In the genomic region with DNA sequence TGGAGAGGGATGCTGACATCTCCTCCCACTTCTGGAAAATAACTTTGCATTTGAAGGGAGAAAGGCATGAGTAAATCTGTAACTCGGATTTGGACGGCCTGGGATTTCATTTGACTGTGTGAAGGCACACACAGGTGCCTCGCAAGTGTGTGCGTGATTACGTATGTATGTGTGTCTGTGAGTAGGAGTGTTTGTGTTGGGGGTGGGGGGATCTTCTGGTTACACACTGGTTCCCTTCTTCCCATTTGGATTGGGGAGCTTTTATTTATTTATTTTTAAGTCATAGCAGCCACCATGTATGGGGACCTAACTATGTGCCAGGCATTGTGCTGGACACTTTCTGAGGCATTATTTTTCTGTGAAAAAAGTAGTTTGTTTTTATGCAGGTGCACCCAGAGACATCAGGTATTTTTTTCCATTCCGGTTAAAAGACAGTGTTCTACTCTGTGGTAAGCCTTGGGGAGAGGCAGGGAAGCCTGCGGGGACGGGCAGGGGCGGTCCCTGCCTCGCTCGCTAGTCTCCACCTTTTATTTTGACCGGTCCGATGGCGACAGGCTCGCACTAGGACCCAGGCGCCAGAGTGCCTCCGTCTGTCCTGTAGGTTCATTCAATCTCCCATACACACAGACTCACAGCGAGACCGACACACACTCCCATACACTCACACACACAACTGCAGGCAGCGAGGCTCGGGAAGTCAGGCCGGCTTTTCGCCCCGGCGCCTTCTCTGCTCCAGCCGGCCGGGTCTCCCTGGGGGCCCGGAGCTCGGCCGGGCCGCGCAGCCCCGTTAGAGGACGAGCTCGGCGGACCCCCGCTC, we compare ENCODE assay signal across 1 cellular context.
TF ChIP-seq lines count a peak whose summit lies in the region.

Gene MXI1 (plus strand): TSS at position 618 of the 817 bp plus-strand sequence. CDS start 204 bp downstream, outside the sequence.

TF ChIP-seq in GM12878, 131 proteins besides CTCF, POLR2A, EP300 and RAD21 (continued from another document):
- TF ChIP-seq, protein P1, sequence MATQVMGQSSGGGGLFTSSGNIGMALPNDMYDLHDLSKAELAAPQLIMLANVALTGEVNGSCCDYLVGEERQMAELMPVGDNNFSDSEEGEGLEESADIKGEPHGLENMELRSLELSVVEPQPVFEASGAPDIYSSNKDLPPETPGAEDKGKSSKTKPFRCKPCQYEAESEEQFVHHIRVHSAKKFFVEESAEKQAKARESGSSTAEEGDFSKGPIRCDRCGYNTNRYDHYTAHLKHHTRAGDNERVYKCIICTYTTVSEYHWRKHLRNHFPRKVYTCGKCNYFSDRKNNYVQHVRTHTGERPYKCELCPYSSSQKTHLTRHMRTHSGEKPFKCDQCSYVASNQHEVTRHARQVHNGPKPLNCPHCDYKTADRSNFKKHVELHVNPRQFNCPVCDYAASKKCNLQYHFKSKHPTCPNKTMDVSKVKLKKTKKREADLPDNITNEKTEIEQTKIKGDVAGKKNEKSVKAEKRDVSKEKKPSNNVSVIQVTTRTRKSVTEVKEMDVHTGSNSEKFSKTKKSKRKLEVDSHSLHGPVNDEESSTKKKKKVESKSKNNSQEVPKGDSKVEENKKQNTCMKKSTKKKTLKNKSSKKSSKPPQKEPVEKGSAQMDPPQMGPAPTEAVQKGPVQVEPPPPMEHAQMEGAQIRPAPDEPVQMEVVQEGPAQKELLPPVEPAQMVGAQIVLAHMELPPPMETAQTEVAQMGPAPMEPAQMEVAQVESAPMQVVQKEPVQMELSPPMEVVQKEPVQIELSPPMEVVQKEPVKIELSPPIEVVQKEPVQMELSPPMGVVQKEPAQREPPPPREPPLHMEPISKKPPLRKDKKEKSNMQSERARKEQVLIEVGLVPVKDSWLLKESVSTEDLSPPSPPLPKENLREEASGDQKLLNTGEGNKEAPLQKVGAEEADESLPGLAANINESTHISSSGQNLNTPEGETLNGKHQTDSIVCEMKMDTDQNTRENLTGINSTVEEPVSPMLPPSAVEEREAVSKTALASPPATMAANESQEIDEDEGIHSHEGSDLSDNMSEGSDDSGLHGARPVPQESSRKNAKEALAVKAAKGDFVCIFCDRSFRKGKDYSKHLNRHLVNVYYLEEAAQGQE (IDR thresholded peaks at IDR 0.05; ENCODE audit: low read depth, low read length): no peak
- TF ChIP-seq NFIC (IDR thresholded peaks at IDR 0.05; ENCODE audit: low read depth, low read length): no peak
- no peak for TF ChIP-seq MYC (IDR thresholded peaks at IDR 0.05; ENCODE audit: insufficient read depth, insufficient read length, insufficient replicate concordance, low read length, severe bottlenecking)
- no peak for TF ChIP-seq FOS (IDR thresholded peaks at IDR 0.05; ENCODE audit: borderline replicate concordance, extremely low read depth, insufficient read length)
- peak; percentile 65 for TF ChIP-seq NBN (IDR thresholded peaks at IDR 0.05)
- no peak for TF ChIP-seq MTA2 (IDR thresholded peaks at IDR 0.05; ENCODE audit: low read depth)
- TF ChIP-seq ZBTB33 (IDR thresholded peaks at IDR 0.05): no peak
- TF ChIP-seq, protein P2, sequence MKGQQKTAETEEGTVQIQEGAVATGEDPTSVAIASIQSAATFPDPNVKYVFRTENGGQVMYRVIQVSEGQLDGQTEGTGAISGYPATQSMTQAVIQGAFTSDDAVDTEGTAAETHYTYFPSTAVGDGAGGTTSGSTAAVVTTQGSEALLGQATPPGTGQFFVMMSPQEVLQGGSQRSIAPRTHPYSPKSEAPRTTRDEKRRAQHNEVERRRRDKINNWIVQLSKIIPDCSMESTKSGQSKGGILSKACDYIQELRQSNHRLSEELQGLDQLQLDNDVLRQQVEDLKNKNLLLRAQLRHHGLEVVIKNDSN (IDR thresholded peaks at IDR 0.05; ENCODE audit: borderline replicate concordance, extremely low read length, insufficient read depth, low read depth, low read length): no peak
- no peak for TF ChIP-seq RBBP5 (conservative IDR thresholded peaks at IDR 0.05)
- TF ChIP-seq CEBPZ (IDR thresholded peaks at IDR 0.05; ENCODE audit: low read depth, low read length): no peak
- no peak for TF ChIP-seq KAT2A (conservative IDR thresholded peaks at IDR 0.05; ENCODE audit: control insufficient read depth, low read depth, low read length)
- TF ChIP-seq MXI1 (IDR thresholded peaks at IDR 0.05; ENCODE audit: low read depth, low read length): peak; percentile 58; the same call in 1 of the 2 replicates
- TF ChIP-seq, protein P3, sequence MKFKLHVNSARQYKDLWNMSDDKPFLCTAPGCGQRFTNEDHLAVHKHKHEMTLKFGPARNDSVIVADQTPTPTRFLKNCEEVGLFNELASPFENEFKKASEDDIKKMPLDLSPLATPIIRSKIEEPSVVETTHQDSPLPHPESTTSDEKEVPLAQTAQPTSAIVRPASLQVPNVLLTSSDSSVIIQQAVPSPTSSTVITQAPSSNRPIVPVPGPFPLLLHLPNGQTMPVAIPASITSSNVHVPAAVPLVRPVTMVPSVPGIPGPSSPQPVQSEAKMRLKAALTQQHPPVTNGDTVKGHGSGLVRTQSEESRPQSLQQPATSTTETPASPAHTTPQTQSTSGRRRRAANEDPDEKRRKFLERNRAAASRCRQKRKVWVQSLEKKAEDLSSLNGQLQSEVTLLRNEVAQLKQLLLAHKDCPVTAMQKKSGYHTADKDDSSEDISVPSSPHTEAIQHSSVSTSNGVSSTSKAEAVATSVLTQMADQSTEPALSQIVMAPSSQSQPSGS (IDR thresholded peaks at IDR 0.05; ENCODE audit: low read length): no peak
- TF ChIP-seq SREBF2 (IDR thresholded peaks at IDR 0.05; ENCODE audit: low read length): no peak
- no peak for TF ChIP-seq MYB (IDR thresholded peaks at IDR 0.05; ENCODE audit: borderline replicate concordance, low read depth, low read length)
- no peak for TF ChIP-seq BCL3 (IDR thresholded peaks at IDR 0.05; ENCODE audit: borderline replicate concordance, insufficient read depth, low read depth, low read length, poor library complexity, severe bottlenecking)
